In genomic region chr2:110116033-110116710, GRCh38 we compare ENCODE assay signal across 8 cellular contexts. TPM values are rescaled to one million over a fixed set of nuclear protein-coding genes. Genes with fewer than 3 reads are reported as not detected.
DNase-seq lines count a peak whose midpoint lies in the region; ATAC-seq and TF ChIP-seq lines count a peak whose summit lies in the region.

No MANE protein-coding gene starts in this region.

- ATAC-seq in HG03520 (IDR thresholded peaks at IDR 0.05; ENCODE audit: unreplicated experiment): no peak
- no peak for ATAC-seq in activated CD8-positive, alpha-beta T cell treated with anti-CD3 and anti-CD28 coated beads for 36 hours
- ATAC-seq in HG02623 (IDR thresholded peaks at IDR 0.05; ENCODE audit: unreplicated experiment): no peak

- H3K79me2 ChIP-seq in parathyroid adenoma: no peaks in the 10 kb centered on the region

- peaks cover 3% of the 10 kb centered on the region for H3K27me3 ChIP-seq in parathyroid adenoma (ENCODE audit: control insufficient read depth, insufficient read depth, low read length)

- no peak overlapping the region for H3K9ac ChIP-seq in parathyroid adenoma

- CTCF ChIA-PET in activated CD8-positive, alpha-beta T cell treated with anti-CD3 and anti-CD28 coated beads for 36 hours (lab: Charles Lee): interaction anchor here (0.7 to 0.9 kb wide), 3 partner anchors 9 to 41 kb away, joined by 3 to 4 read pairs (median 3); no protein-coding TSS in a partner anchor

- peak; percentile 82 for TF ChIP-seq CTCF in foreskin fibroblast (IDR thresholded peaks at IDR 0.05; ENCODE audit: low read depth, low read length)
- TF ChIP-seq CTCF in parathyroid adenoma (IDR thresholded peaks at IDR 0.05): peak; percentile 38
- no peak for TF ChIP-seq CTCF in activated CD8-positive, alpha-beta T cell treated with anti-CD3 and anti-CD28 coated beads for 36 hours (IDR thresholded peaks at IDR 0.05)

- H3K4me1 ChIP-seq in parathyroid adenoma: peaks cover 3% of the 10 kb centered on the region

- H3K36me3 ChIP-seq in parathyroid adenoma (ENCODE audit: control insufficient read depth, insufficient read depth, low read length): no peaks in the 10 kb centered on the region

- H3K4me3 Mint-ChIP-seq in activated CD8-positive, alpha-beta T cell treated with anti-CD3 and anti-CD28 coated beads for 36 hours: no peak overlapping the region

- H3K27ac ChIP-seq in parathyroid adenoma: peak overlapping the region; percentile 6

- peak overlapping the region; percentile 29 for H3K4me2 ChIP-seq in parathyroid adenoma (ENCODE audit: low read length)

- H3K9me3 Mint-ChIP-seq in activated CD8-positive, alpha-beta T cell treated with anti-CD3 and anti-CD28 coated beads for 36 hours: peaks cover 2% of the 10 kb centered on the region

- DNase-seq in EH (ENCODE audit: low read depth) (peak; percentile 80), NCI-H69 (lab: John Stamatoyannopoulos, UW) (peak; percentile 31), foreskin fibroblast (peak; percentile 53 to 75)
- no peak for DNase-seq in stimulated activated naive CD4-positive, alpha-beta T cell treated with Interleukin-2 at 50 U/mL for 16 hours (lab: John Stamatoyannopoulos, UW)
- no peak for DNase-seq in activated CD8-positive, alpha-beta T cell treated with anti-CD3 and anti-CD28 coated beads for 36 hours

- H3K4me3 ChIP-seq in foreskin fibroblast (ENCODE audit: low read depth in 1 of 2, low read length in 2 of 2) (peak overlapping the region; percentile 48 to 58), parathyroid adenoma (ENCODE audit: low read depth, low read length) (peak overlapping the region; percentile 17)

- no peaks in the 10 kb centered on the region for H3K9me3 ChIP-seq in parathyroid adenoma (ENCODE audit: control insufficient read depth, low read length)

- peaks cover 47% of the 10 kb centered on the region for H3K27me3 Mint-ChIP-seq in activated CD8-positive, alpha-beta T cell treated with anti-CD3 and anti-CD28 coated beads for 36 hours

- no peaks in the 10 kb centered on the region for H3K36me3 Mint-ChIP-seq in activated CD8-positive, alpha-beta T cell treated with anti-CD3 and anti-CD28 coated beads for 36 hours (ENCODE audit: low read depth)

- intact Hi-C loops in activated CD8-positive, alpha-beta T cell treated with anti-CD3 and anti-CD28 coated beads for 36 hours (cut with micrococcal nuclease): no loop called here

- H3K4me1 Mint-ChIP-seq in activated CD8-positive, alpha-beta T cell treated with anti-CD3 and anti-CD28 coated beads for 36 hours (ENCODE audit: low read depth): no peaks in the 10 kb centered on the region

- POLR2A ChIA-PET in activated CD8-positive, alpha-beta T cell treated with anti-CD3 and anti-CD28 coated beads for 36 hours (lab: Charles Lee): no interaction called here

- H3K27ac Mint-ChIP-seq in activated CD8-positive, alpha-beta T cell treated with anti-CD3 and anti-CD28 coated beads for 36 hours: no peak overlapping the region

- peak overlapping the region; percentile 71 for H2AFZ ChIP-seq in parathyroid adenoma

RNA-seq across cellular contexts. Expression of gene MALL, which starts 0.6 kb away (rescaled TPM):
- total RNA-seq in activated CD8-positive, alpha-beta T cell treated with anti-CD3 and anti-CD28 coated beads for 36 hours: not detected

Comparison
In these comparisons a context has a peak if more than half of its experiments do, and no peak if none do; other contexts are left out.
1. DNase-seq: peak in EH (single experiment), NCI-H69 (single experiment) and foreskin fibroblast (2 of 2); none in stimulated activated naive CD4-positive, alpha-beta T cell treated with Interleukin-2 at 50 U/mL for 16 hours (single experiment) and activated CD8-positive, alpha-beta T cell treated with anti-CD3 and anti-CD28 coated beads for 36 hours (single experiment).